ENCODE assay signal across 20 cellular contexts in the genomic region with DNA sequence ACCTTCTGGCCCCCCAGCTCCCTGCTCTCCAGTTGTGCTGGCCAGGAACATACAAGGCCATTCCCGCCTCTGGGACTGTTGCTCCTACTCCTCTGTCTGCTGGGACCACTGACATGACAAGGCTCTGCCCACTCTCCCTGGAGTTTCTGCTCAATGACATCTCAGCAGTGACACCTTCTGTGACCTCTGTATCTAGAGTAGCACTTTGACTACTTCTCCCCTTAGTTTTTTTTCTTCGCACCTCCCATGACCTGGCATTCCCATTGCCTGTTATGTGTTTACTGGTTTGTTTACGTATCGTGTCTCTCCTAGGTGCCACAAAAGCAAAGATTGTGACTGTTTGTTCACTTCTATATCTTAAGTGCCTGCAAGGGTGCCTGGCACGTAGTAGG. TPM values are rescaled to one million over a fixed set of nuclear protein-coding genes. Genes with fewer than 3 reads are reported as not detected.
DNase-seq lines count a peak whose midpoint lies in the region; ATAC-seq lines count a peak whose summit lies in the region.
"Had no signal": no experiment of that assay in that cellular context is flagged by ENCODE, and none has a peak within 500 bp of the region (broad histone marks: within the 10 kb centered on the region; RNA-seq: fewer than 3 reads in every experiment).

No MANE protein-coding gene starts in this region.

- peak; percentile 9 for ATAC-seq in GM21723 (IDR thresholded peaks at IDR 0.05; ENCODE audit: unreplicated experiment)
- ATAC-seq in activated T-cell treated with anti-CD3 and anti-CD28 coated beads, Interleukin-2, amount 50 U/mL, for 72 hours (replicated peaks in 1 of 2): peak; percentile 30 to 47
- peak; percentile 9 for ATAC-seq in stimulated activated naive CD8-positive, alpha-beta T cell treated with anti-CD3 and anti-CD28 coated beads, Interleukin-15, amount 100 ng/mL, for 72 hours
- ATAC-seq: gastrocnemius medialis, left ventricle myocardium superior, sciatic nerve had no signal

- H3K36me3 Mint-ChIP-seq in activated naive CD4-positive, alpha-beta T cell treated with anti-CD3 and anti-CD28 coated beads for 36 hours (ENCODE audit: low read depth): no peaks in the 10 kb centered on the region
- no peaks in the 10 kb centered on the region for H3K36me3 Mint-ChIP-seq in activated T-cell treated with anti-CD3 and anti-CD28 coated beads, Interleukin-2, amount 50 U/mL, for 72 hours (ENCODE audit: insufficient read depth in 2 of 2)

- DNase-seq in activated naive CD4-positive, alpha-beta T cell treated with anti-CD3 and anti-CD28 coated beads for 36 hours: peak; percentile 9
- no peak for DNase-seq in activated naive CD4-positive, alpha-beta T cell treated with Interleukin-2 at 50 U/mL for 16 hours
- peak; percentile 20 to 21 for DNase-seq in activated T-cell treated with anti-CD3 and anti-CD28 coated beads, Interleukin-2, amount 50 U/mL, for 72 hours
- DNase-seq in stimulated activated naive CD8-positive, alpha-beta T cell treated with anti-CD3 and anti-CD28 coated beads, Interleukin-15, amount 100 ng/mL, for 72 hours: no peak
- DNase-seq in mucosa of gallbladder (ENCODE audit: low spot score): no peak
- no peak for DNase-seq in SK-N-DZ (ENCODE audit: low spot score)
- DNase-seq: amygdala, endodermal cell, esophagus squamous epithelium, gastrocnemius medialis, hypothalamus, left ventricle myocardium superior, midbrain, NCI-H1105, NCI-H2029, nephron progenitor cell, posterior cingulate gyrus, Right ventricle myocardium superior had no signal

- H3K9me3 Mint-ChIP-seq in activated naive CD4-positive, alpha-beta T cell treated with anti-CD3 and anti-CD28 coated beads for 36 hours: no peaks in the 10 kb centered on the region
- H3K9me3 Mint-ChIP-seq in activated T-cell treated with anti-CD3 and anti-CD28 coated beads, Interleukin-2, amount 50 U/mL, for 72 hours: no peaks in the 10 kb centered on the region
- H3K9me3 Mint-ChIP-seq in stimulated activated naive CD8-positive, alpha-beta T cell treated with anti-CD3 and anti-CD28 coated beads, Interleukin-15, amount 100 ng/mL, for 72 hours: no peaks in the 10 kb centered on the region
- H3K9me3 Mint-ChIP-seq: endodermal cell, nephron progenitor cell had no signal

- peak overlapping the region; percentile 5 for H3K27ac Mint-ChIP-seq in activated naive CD4-positive, alpha-beta T cell treated with anti-CD3 and anti-CD28 coated beads for 36 hours
- peak overlapping the region; percentile 80 for H3K27ac Mint-ChIP-seq in activated T-cell treated with anti-CD3 and anti-CD28 coated beads, Interleukin-2, amount 50 U/mL, for 72 hours
- no peak overlapping the region for H3K27ac Mint-ChIP-seq in stimulated activated naive CD8-positive, alpha-beta T cell treated with anti-CD3 and anti-CD28 coated beads, Interleukin-15, amount 100 ng/mL, for 72 hours
- H3K27ac Mint-ChIP-seq: endodermal cell, nephron progenitor cell had no signal

- CTCF ChIA-PET in activated naive CD4-positive, alpha-beta T cell treated with anti-CD3 and anti-CD28 coated beads for 36 hours (lab: Charles Lee): interaction anchor here (0.7 kb wide), 1 partner anchor 179 kb away, joined by 3 read pairs; no protein-coding TSS in a partner anchor

- intact Hi-C loops in activated naive CD4-positive, alpha-beta T cell treated with anti-CD3 and anti-CD28 coated beads for 36 hours (cut with micrococcal nuclease): loop anchor here (5.0 to 10.0 kb wide), 2 partner anchors 193 to 331 kb away; a partner anchor contains a TSS

- H3K4me1 Mint-ChIP-seq in activated naive CD4-positive, alpha-beta T cell treated with anti-CD3 and anti-CD28 coated beads for 36 hours (ENCODE audit: low read depth): peaks cover 19% of the 10 kb centered on the region
- peaks cover 32% of the 10 kb centered on the region for H3K4me1 Mint-ChIP-seq in activated T-cell treated with anti-CD3 and anti-CD28 coated beads, Interleukin-2, amount 50 U/mL, for 72 hours (ENCODE audit: low read depth)
- peaks cover 45% of the 10 kb centered on the region for H3K4me1 Mint-ChIP-seq in stimulated activated naive CD8-positive, alpha-beta T cell treated with anti-CD3 and anti-CD28 coated beads, Interleukin-15, amount 100 ng/mL, for 72 hours

- peaks cover 3% of the 10 kb centered on the region for H3K27me3 Mint-ChIP-seq in activated naive CD4-positive, alpha-beta T cell treated with anti-CD3 and anti-CD28 coated beads for 36 hours (ENCODE audit: low read depth)
- peaks cover 8% of the 10 kb centered on the region for H3K27me3 Mint-ChIP-seq in activated T-cell treated with anti-CD3 and anti-CD28 coated beads, Interleukin-2, amount 50 U/mL, for 72 hours (ENCODE audit: low read depth)
- H3K27me3 Mint-ChIP-seq in stimulated activated naive CD8-positive, alpha-beta T cell treated with anti-CD3 and anti-CD28 coated beads, Interleukin-15, amount 100 ng/mL, for 72 hours: peaks cover under 1% of the 10 kb centered on the region

- H3K4me3 Mint-ChIP-seq in activated naive CD4-positive, alpha-beta T cell treated with anti-CD3 and anti-CD28 coated beads for 36 hours: no peak overlapping the region
- peak overlapping the region; percentile 10 to 71 for H3K4me3 Mint-ChIP-seq in activated T-cell treated with anti-CD3 and anti-CD28 coated beads, Interleukin-2, amount 50 U/mL, for 72 hours
- no peak overlapping the region for H3K4me3 Mint-ChIP-seq in stimulated activated naive CD8-positive, alpha-beta T cell treated with anti-CD3 and anti-CD28 coated beads, Interleukin-15, amount 100 ng/mL, for 72 hours
- H3K4me3 Mint-ChIP-seq: endodermal cell, nephron progenitor cell had no signal

RNA-seq across cellular contexts. Expression of a gene that starts 40.1 kb away (rescaled TPM):
- total RNA-seq in activated naive CD4-positive, alpha-beta T cell treated with anti-CD3 and anti-CD28 coated beads for 36 hours: 10 to 100 TPM; 29.1 to 30.4 TPM
- total RNA-seq in activated T-cell treated with anti-CD3 and anti-CD28 coated beads, Interleukin-2, amount 50 U/mL, for 72 hours: 10 to 100 TPM; 39.7 to 41.3 TPM
- 49.4 TPM for total RNA-seq in mucosa of gallbladder
- polyA plus RNA-seq in SK-N-DZ (2014; cell fraction: cytosol; rRNA removed): 25.4 and 26.7 TPM in 2 replicates
- polyA plus RNA-seq in SK-N-DZ (2014; cell fraction: nucleus; rRNA removed): 12.8 and 13.8 TPM in 2 replicates

Comparison
In these comparisons a context has a peak if more than half of its experiments do, and no peak if none do; other contexts are left out.
1. DNase-seq: peak in activated naive CD4-positive, alpha-beta T cell treated with anti-CD3 and anti-CD28 coated beads for 36 hours (single experiment) and activated T-cell treated with anti-CD3 and anti-CD28 coated beads, Interleukin-2, amount 50 U/mL, for 72 hours (2 of 2); none in activated naive CD4-positive, alpha-beta T cell treated with Interleukin-2 at 50 U/mL for 16 hours (single experiment), stimulated activated naive CD8-positive, alpha-beta T cell treated with anti-CD3 and anti-CD28 coated beads, Interleukin-15, amount 100 ng/mL, for 72 hours (0 of 2), mucosa of gallbladder (single experiment) and SK-N-DZ (single experiment).
2. H3K27ac Mint-ChIP-seq: peak in activated naive CD4-positive, alpha-beta T cell treated with anti-CD3 and anti-CD28 coated beads for 36 hours (single experiment) and activated T-cell treated with anti-CD3 and anti-CD28 coated beads, Interleukin-2, amount 50 U/mL, for 72 hours (single experiment); none in stimulated activated naive CD8-positive, alpha-beta T cell treated with anti-CD3 and anti-CD28 coated beads, Interleukin-15, amount 100 ng/mL, for 72 hours (0 of 2).
3. H3K4me3 Mint-ChIP-seq: peak in activated T-cell treated with anti-CD3 and anti-CD28 coated beads, Interleukin-2, amount 50 U/mL, for 72 hours (2 of 2); none in activated naive CD4-positive, alpha-beta T cell treated with anti-CD3 and anti-CD28 coated beads for 36 hours (single experiment) and stimulated activated naive CD8-positive, alpha-beta T cell treated with anti-CD3 and anti-CD28 coated beads, Interleukin-15, amount 100 ng/mL, for 72 hours (0 of 2).
4. Peak in every context shown above with its lines, with median percentiles within 50 percentile points of each other: ATAC-seq.